ENCODE assay signal across 21 cellular contexts in genomic region chr5:71809446-71809845, GRCh38.
"Had no signal": no experiment of that assay in that cellular context is flagged by ENCODE, and none has a peak within 500 bp of the region (broad histone marks: within the 10 kb centered on the region; RNA-seq: fewer than 3 reads in every experiment).

No MANE protein-coding gene starts in this region.

- H3K4me3 Mint-ChIP-seq: activated CD4-positive, alpha-beta T cell treated with anti-CD3 and anti-CD28 coated beads, Interleukin-2, amount 10 ng/mL, durations not matched to agents 24 days and 14 days; activated CD8-positive, alpha-beta T cell treated with anti-CD3 and anti-CD28 coated beads, Interleukin-2, amount 10 ng/mL, durations not matched to agents 7 days and 5 days; activated naive CD8-positive, alpha-beta T cell treated with anti-CD3 and anti-CD28 coated beads, Interleukin-2, amount 10 ng/mL, durations not matched to agents 7 days and 5 days; activated T-cell treated with anti-CD3 and anti-CD28 coated beads, Interleukin-2, amount 50 U/mL, for 24 hours; central memory CD8-positive, alpha-beta T cell; natural killer cell had no signal

- ATAC-seq: activated CD8-positive, alpha-beta T cell treated with anti-CD3 and anti-CD28 coated beads, Interleukin-2, amount 10 ng/mL, durations not matched to agents 7 days and 5 days; left colon; lower lobe of right lung; natural killer cell had no signal

- H3K9me3 Mint-ChIP-seq: activated CD4-positive, alpha-beta T cell treated with anti-CD3 and anti-CD28 coated beads, Interleukin-2, amount 10 ng/mL, durations not matched to agents 24 days and 14 days; activated naive CD8-positive, alpha-beta T cell treated with anti-CD3 and anti-CD28 coated beads, Interleukin-2, amount 10 ng/mL, durations not matched to agents 7 days and 5 days; activated T-cell treated with anti-CD3 and anti-CD28 coated beads, Interleukin-2, amount 50 U/mL, for 24 hours; activated T-helper 2 cell treated with anti-CD3 and anti-CD28 coated beads, Interferon-gamma antibody, Interleukin-2, Interleukin-4, amounts not matched to agents 10 μg/mL and 5 μg/mL and 100 μg/mL, durations not matched to agents 14 hours and 24 hours and 36 hours; central memory CD8-positive, alpha-beta T cell; natural killer cell had no signal

- H3K4me1 Mint-ChIP-seq: activated CD4-positive, alpha-beta T cell treated with anti-CD3 and anti-CD28 coated beads, Interleukin-2, amount 10 ng/mL, durations not matched to agents 24 days and 14 days; central memory CD8-positive, alpha-beta T cell; natural killer cell had no signal

- H3K9me3 ChIP-seq: lower lobe of right lung, thyroid gland had no signal

- H3K4me3 ChIP-seq: coronary artery, lower lobe of right lung, thyroid gland had no signal

- H3K27ac Mint-ChIP-seq: activated CD4-positive, alpha-beta T cell treated with anti-CD3 and anti-CD28 coated beads, Interleukin-2, amount 10 ng/mL, durations not matched to agents 24 days and 14 days; activated CD8-positive, alpha-beta T cell treated with anti-CD3 and anti-CD28 coated beads, Interleukin-2, amount 10 ng/mL, durations not matched to agents 7 days and 5 days; activated naive CD8-positive, alpha-beta T cell treated with anti-CD3 and anti-CD28 coated beads, Interleukin-2, amount 10 ng/mL, durations not matched to agents 7 days and 5 days; activated T-cell treated with anti-CD3 and anti-CD28 coated beads, Interleukin-2, amount 50 U/mL, for 24 hours; activated T-helper 2 cell treated with anti-CD3 and anti-CD28 coated beads, Interferon-gamma antibody, Interleukin-2, Interleukin-4, amounts not matched to agents 10 μg/mL and 5 μg/mL and 100 μg/mL, durations not matched to agents 14 hours and 24 hours and 36 hours; natural killer cell had no signal

- DNase-seq: activated CD4-positive, alpha-beta T cell treated with anti-CD3 and anti-CD28 coated beads, Interleukin-2, amount 10 ng/mL, durations not matched to agents 24 days and 14 days; activated CD8-positive, alpha-beta T cell treated with anti-CD3 and anti-CD28 coated beads, Interleukin-2, amount 10 ng/mL, durations not matched to agents 7 days and 5 days; activated naive CD4-positive, alpha-beta T cell treated with Interleukin-2 at 50 U/mL for 16 hours; activated naive CD8-positive, alpha-beta T cell treated with anti-CD3 and anti-CD28 coated beads, Interleukin-2, amount 10 ng/mL, durations not matched to agents 7 days and 5 days; activated T-cell treated with anti-CD3 and anti-CD28 coated beads, Interleukin-2, amount 50 U/mL, for 24 hours; amygdala; brain microvascular endothelial cell; hypothalamus; left colon; lower lobe of right lung; natural killer cell; occipital lobe; stimulated activated CD4-positive, alpha-beta T cell treated with anti-CD3 and anti-CD28 coated beads, Interleukin-12 subunit alpha, Interleukin-12 subunit beta, amount 100 ng/mL, for 4 hours; stimulated activated CD4-positive, alpha-beta T cell treated with anti-CD3 and anti-CD28 coated beads, Interleukin-1b, Interleukin-23, amount 100 ng/mL, for 48 hours; stimulated activated CD8-positive, alpha-beta memory T cell treated with anti-CD3 and anti-CD28 coated beads, Interleukin-4, amount 100 ng/mL, for 48 hours; stimulated activated naive CD4-positive, alpha-beta T cell; T1000; thyroid gland had no signal

- H3K36me3 Mint-ChIP-seq: activated naive CD8-positive, alpha-beta T cell treated with anti-CD3 and anti-CD28 coated beads, Interleukin-2, amount 10 ng/mL, durations not matched to agents 7 days and 5 days; natural killer cell had no signal

- H3K27me3 ChIP-seq: brain microvascular endothelial cell, thyroid gland had no signal

- H3K36me3 ChIP-seq: brain microvascular endothelial cell, lower lobe of right lung, thyroid gland had no signal

- H3K4me1 ChIP-seq: lower lobe of right lung, thyroid gland had no signal
